1 cellular context compared by ENCODE assay signal in genomic region chr3:52006017-52006819, GRCh38.
TF ChIP-seq lines count a peak whose summit lies in the region.

No MANE protein-coding gene starts in this region.

TF ChIP-seq in GM23338, 12 proteins besides CTCF, POLR2A, EP300 and RAD21 (continued from another document):
- TF ChIP-seq ZNF462 (CRISPR knock-in tag; IDR thresholded peaks at IDR 0.05), result no peak
